Comparison of ENCODE assay signal across 29 cellular contexts in genomic region chr1:54875000-54875399, GRCh38. TPM values are rescaled to one million over a fixed set of nuclear protein-coding genes. Genes with fewer than 3 reads are reported as not detected.
DNase-seq lines count a peak whose midpoint lies in the region; ATAC-seq and TF ChIP-seq lines count a peak whose summit lies in the region.
"Had no signal": no experiment of that assay in that cellular context is flagged by ENCODE, and none has a peak within 500 bp of the region (broad histone marks: within the 10 kb centered on the region; RNA-seq: fewer than 3 reads in every experiment).

No MANE protein-coding gene starts in this region.

- ATAC-seq in IMR-90 (ENCODE audit: low read depth) (no peak), left lung (peak; percentile 6), GM19035 (IDR thresholded peaks at IDR 0.05; ENCODE audit: unreplicated experiment) (no peak)
- ATAC-seq in stimulated activated memory B cell treated with anti-CD40 and anti-IgM and Interleukin-4, amounts not matched to agents 10 μg/mL and 1 μg/mL and 100 μg/mL, for 72 hours = no peak
- ATAC-seq: gastrocnemius medialis, left cardiac atrium had no signal

- in situ Hi-C loops in IMR-90 (cut with MboI; ENCODE audit: low sequenced_read_pairs) = no loop called here

- TF ChIP-seq CTCF in IMR-90 (conservative IDR thresholded peaks at IDR 0.05; ENCODE audit: low read depth, low read length) = no peak
- TF ChIP-seq CTCF in endodermal cell (conservative IDR thresholded peaks at IDR 0.05) = no peak
- no peak for TF ChIP-seq CTCF in left lung (IDR thresholded peaks at IDR 0.05)
- no peak for TF ChIP-seq CTCF in stomach (IDR thresholded peaks at IDR 0.05)

- no peak overlapping the region for H3K4me2 ChIP-seq in IMR-90 (ENCODE audit: low read depth, low read length)
- H3K4me2 ChIP-seq: BLaER1 treated with 17β-estradiol and CSF1 and Interleukin-3, amounts not matched to agents 10 nM and 100 nM; smooth muscle cell had no signal

- 0 out of 3 replicates have a peak overlapping the region, but pooled peaks have one; percentile 59 for H2BK15ac ChIP-seq in IMR-90 (ENCODE audit: low read depth, low read length)

- H3K9ac ChIP-seq in IMR-90 (ENCODE audit: low read depth, low read length) = no peak overlapping the region
- no peak overlapping the region for H3K9ac ChIP-seq in endodermal cell (ENCODE audit: extremely low read depth, low read length, poor library complexity, severe bottlenecking)
- H3K9ac ChIP-seq: BLaER1 treated with 17β-estradiol and CSF1 and Interleukin-3, amounts not matched to agents 10 nM and 100 nM had no signal

- H4K20me1 ChIP-seq in IMR-90 (ENCODE audit: insufficient read depth, low read length) = no peaks in the 10 kb centered on the region
- H4K20me1 ChIP-seq: BLaER1 treated with 17β-estradiol and CSF1 and Interleukin-3, amounts not matched to agents 10 nM and 100 nM had no signal

- peak overlapping the region; percentile 13; the same call in 1 of the 2 replicates for H3K18ac ChIP-seq in IMR-90 (ENCODE audit: low read depth, low read length)

- H3K9me3 Mint-ChIP-seq in endodermal cell = no peaks in the 10 kb centered on the region
- no peaks in the 10 kb centered on the region for H3K9me3 Mint-ChIP-seq in stimulated activated memory B cell treated with anti-CD40 and anti-IgM and Interleukin-4, amounts not matched to agents 10 μg/mL and 1 μg/mL and 100 μg/mL, for 72 hours
- H3K9me3 Mint-ChIP-seq: central memory CD8-positive, alpha-beta T cell; dendritic cell treated with granulocyte-macrophage colony-stimulating factor and Interleukin-4, amounts not matched to agents 40 ng/mL and 50 ng/mL, for 4 days; neural crest cell; T-helper 2 cell treated with Interferon-gamma antibody and Interleukin-4, amounts not matched to agents 5 μg/mL and 100 μg/mL, for 36 hours had no signal

- TF ChIP-seq EP300 in stomach (IDR thresholded peaks at IDR 0.05) = no peak

- H3K4me1 ChIP-seq in IMR-90 (ENCODE audit: control insufficient read depth, insufficient read depth, low read length) = peaks cover 12% of the 10 kb centered on the region
- no peaks in the 10 kb centered on the region for H3K4me1 ChIP-seq in endodermal cell (ENCODE audit: control insufficient read depth, insufficient read depth, low read length)
- peaks cover 3 to 4% of the 10 kb centered on the region in 2 donors for H3K4me1 ChIP-seq in left lung
- peaks cover 8 to 37% (median 19%) of the 10 kb centered on the region in 4 donors for H3K4me1 ChIP-seq in stomach
- H3K4me1 ChIP-seq: HAP-1, pancreas, thyroid gland had no signal

- H2AFZ ChIP-seq in IMR-90 (replicated peaks; ENCODE audit: low read length, poor library complexity) = no peak overlapping the region

- H3K56ac ChIP-seq in IMR-90 (ENCODE audit: extremely low read depth, insufficient read depth, low read length) = no peak overlapping the region; the same call in 1 of the 2 replicates

- H3K27me3 ChIP-seq in IMR-90 (ENCODE audit: control insufficient read depth, insufficient read depth, low read length) (no peaks in the 10 kb centered on the region), endodermal cell (ENCODE audit: control insufficient read depth, insufficient read depth, low read length, poor library complexity, severe bottlenecking) (no peaks in the 10 kb centered on the region), left lung (no peaks in the 10 kb centered on the region), stomach (no peaks in the 10 kb centered on the region)
- H3K27me3 ChIP-seq: BLaER1 treated with 17β-estradiol and CSF1 and Interleukin-3, amounts not matched to agents 10 nM and 100 nM; gastrocnemius medialis; pancreas; thyroid gland had no signal

- H3K36me3 Mint-ChIP-seq in endodermal cell (ENCODE audit: low read depth) = peaks cover 74% of the 10 kb centered on the region
- peaks cover 79% of the 10 kb centered on the region for H3K36me3 Mint-ChIP-seq in stimulated activated memory B cell treated with anti-CD40 and anti-IgM and Interleukin-4, amounts not matched to agents 10 μg/mL and 1 μg/mL and 100 μg/mL, for 72 hours

- H2AK5ac ChIP-seq in IMR-90 (ENCODE audit: low read depth, low read length) = peak overlapping the region; percentile 61; the same call in 1 of the 2 replicates

- peak overlapping the region; percentile 52 for H3K4ac ChIP-seq in IMR-90 (ENCODE audit: low read depth, low read length)

- no peak overlapping the region for H3K4me3 Mint-ChIP-seq in endodermal cell
- no peak overlapping the region for H3K4me3 Mint-ChIP-seq in stimulated activated memory B cell treated with anti-CD40 and anti-IgM and Interleukin-4, amounts not matched to agents 10 μg/mL and 1 μg/mL and 100 μg/mL, for 72 hours
- H3K4me3 Mint-ChIP-seq: activated naive CD8-positive, alpha-beta T cell; central memory CD8-positive, alpha-beta T cell; dendritic cell treated with granulocyte-macrophage colony-stimulating factor and Interleukin-4, amounts not matched to agents 40 ng/mL and 50 ng/mL, for 4 days; memory B cell; neural crest cell; T-helper 2 cell treated with Interferon-gamma antibody and Interleukin-4, amounts not matched to agents 5 μg/mL and 100 μg/mL, for 36 hours had no signal

- TF ChIP-seq POLR2A in IMR-90 (IDR thresholded peaks at IDR 0.05; ENCODE audit: low read depth, low read length) (no peak), stomach (IDR thresholded peaks at IDR 0.05) (no peak)

- peak overlapping the region; percentile 37; the same call in 1 of the 2 replicates for H3K14ac ChIP-seq in IMR-90 (replicated peaks; ENCODE audit: low read depth, low read length)

- 100% methylated on average over 2 of the region's 5 CpGs; no CpG with 5 or more reads in 1 of the 2 experiments for WGBS in IMR-90 (ENCODE audit: extremely low coverage in 2 of 2, insufficient read length in 1 of 2), 2 experiments
- WGBS in endodermal cell (ENCODE audit: insufficient coverage in 1 of 2, insufficient read length in 1 of 2), 2 experiments = 93 to 96% methylated on average over 4 to 5 of the region's 5 CpGs
- WGBS in stomach, 5 donors = 79 to 95% (median 91%) methylated on average over 5 of the region's 5 CpGs

- H3K4me3 ChIP-seq in IMR-90 (ENCODE audit: insufficient read depth, low read depth, low read length) (no peak overlapping the region), endodermal cell (ENCODE audit: low read length) (no peak overlapping the region), left lung (no peak overlapping the region), stomach (no peak overlapping the region)
- H3K4me3 ChIP-seq: BLaER1 treated with 17β-estradiol and CSF1 and Interleukin-3, amounts not matched to agents 10 nM and 100 nM; gastrocnemius medialis; HAP-1; pancreas; smooth muscle cell; thyroid gland had no signal

- peaks cover 28% of the 10 kb centered on the region for H3K9me1 ChIP-seq in IMR-90 (ENCODE audit: insufficient read depth, low read length)

- peaks cover 5% of the 10 kb centered on the region for H3K36me3 ChIP-seq in IMR-90 (ENCODE audit: control insufficient read depth, insufficient read depth, low read length)
- peaks cover 92% of the 10 kb centered on the region for H3K36me3 ChIP-seq in endodermal cell (ENCODE audit: control insufficient read depth, insufficient read depth, low read length)
- H3K36me3 ChIP-seq in left lung = peaks cover 0 to 89% of the 10 kb centered on the region in 2 donors
- peaks cover 32 to 59% (median 57%) of the 10 kb centered on the region in 4 donors for H3K36me3 ChIP-seq in stomach
- H3K36me3 ChIP-seq: BLaER1 treated with 17β-estradiol and CSF1 and Interleukin-3, amounts not matched to agents 10 nM and 100 nM had no signal

- no peak overlapping the region; the same call in 1 of the 2 replicates for H3K27ac ChIP-seq in IMR-90 (ENCODE audit: insufficient read depth, low read length)
- H3K27ac ChIP-seq in endodermal cell (ENCODE audit: low read depth, low read length) = no peak overlapping the region
- H3K27ac ChIP-seq in left lung = no peak overlapping the region
- peak overlapping the region in 2 of 5 donors; percentile 17 to 26 for H3K27ac ChIP-seq in stomach
- H3K27ac ChIP-seq: BLaER1 treated with 17β-estradiol and CSF1 and Interleukin-3, amounts not matched to agents 10 nM and 100 nM; gastrocnemius medialis; pancreas; thyroid gland had no signal

- H2AK9ac ChIP-seq in IMR-90 (replicated peaks; ENCODE audit: low read depth, low read length, poor library complexity) = no peak overlapping the region

- H3K4me1 Mint-ChIP-seq in endodermal cell = peaks cover 14% of the 10 kb centered on the region
- peaks cover 8% of the 10 kb centered on the region for H3K4me1 Mint-ChIP-seq in stimulated activated memory B cell treated with anti-CD40 and anti-IgM and Interleukin-4, amounts not matched to agents 10 μg/mL and 1 μg/mL and 100 μg/mL, for 72 hours
- H3K4me1 Mint-ChIP-seq: central memory CD8-positive, alpha-beta T cell had no signal

- no peak overlapping the region for H4K8ac ChIP-seq in IMR-90 (ENCODE audit: low read depth in 2 of 2, low read length in 2 of 2)

- peak; percentile 34 for DNase-seq in IMR-90
- DNase-seq in endodermal cell = no peak
- DNase-seq in left lung = no peak
- no peak for DNase-seq in stimulated activated CD4-positive, alpha-beta T cell treated with anti-CD3 and anti-CD28 coated beads, Interleukin-2, amount 100 ng/mL, for 48 hours
- no peak for DNase-seq in stomach
- DNase-seq: activated CD8-positive, alpha-beta memory T cell treated with anti-CD3 and anti-CD28 coated beads for 24 hours; activated T-cell treated with anti-CD3 and anti-CD28 coated beads for 4 hours; gastrocnemius medialis; left cardiac atrium; NCI-H1436 treated with DMSO at 0.1 percent for 48 hours; NCI-H226; NCI-H69; pancreas; retina; SIG-M5; stimulated activated CD4-positive, alpha-beta T cell treated with anti-CD3 and anti-CD28 coated beads, Interleukin-2, amount 100 ng/mL, for 24 hours; stimulated activated CD8-positive, alpha-beta memory T cell treated with anti-CD3 and anti-CD28 coated beads, Interleukin-4, amount 100 ng/mL, for 48 hours; thyroid gland had no signal

- H3K9me3 ChIP-seq in IMR-90 (ENCODE audit: control insufficient read depth, insufficient read depth, low read length) (no peaks in the 10 kb centered on the region), endodermal cell (ENCODE audit: control insufficient read depth, low read length) (no peaks in the 10 kb centered on the region), left lung (no peaks in the 10 kb centered on the region), stomach (no peaks in the 10 kb centered on the region)
- H3K9me3 ChIP-seq: gastrocnemius medialis, HAP-1, pancreas, thyroid gland had no signal

- no peaks in the 10 kb centered on the region for H3K27me3 Mint-ChIP-seq in endodermal cell (ENCODE audit: insufficient read depth)
- no peaks in the 10 kb centered on the region for H3K27me3 Mint-ChIP-seq in stimulated activated memory B cell treated with anti-CD40 and anti-IgM and Interleukin-4, amounts not matched to agents 10 μg/mL and 1 μg/mL and 100 μg/mL, for 72 hours
- H3K27me3 Mint-ChIP-seq: activated naive CD8-positive, alpha-beta T cell; central memory CD8-positive, alpha-beta T cell; dendritic cell treated with granulocyte-macrophage colony-stimulating factor and Interleukin-4, amounts not matched to agents 40 ng/mL and 50 ng/mL, for 4 days; memory B cell had no signal

- CTCF ChIA-PET in IMR-90 (lab: Yijun Ruan, JAX) = no interaction called here

- BruUV-seq in IMR-90 (replicated peaks; lab: Mats Ljungman, UMichigan) = no TSS peak

- dilution Hi-C loops in IMR-90 (cut with HindIII; ENCODE audit: low sequenced_read_pairs, unreplicated experiment) = no loop called here

- no peak for TF ChIP-seq RAD21 in IMR-90 (IDR thresholded peaks at IDR 0.05; ENCODE audit: low read length)

- H4K5ac ChIP-seq in IMR-90 (ENCODE audit: low read depth, low read length) = no peak overlapping the region

- H2BK20ac ChIP-seq in IMR-90 (ENCODE audit: low read depth, low read length) = peak overlapping the region; percentile 33

- H4K91ac ChIP-seq in IMR-90 (ENCODE audit: insufficient read depth, low read depth, low read length) = peak overlapping the region; percentile 2

- H3K23ac ChIP-seq in IMR-90 (ENCODE audit: low read depth, low read length) = no peak overlapping the region; the same call in 1 of the 2 replicates

- peaks cover 0 to 13% of the 10 kb centered on the region in 2 experiments; a peak in 2 of 4 replicates for H3K79me1 ChIP-seq in IMR-90 (ENCODE audit: low read depth in 1 of 2, low read length in 2 of 2)

- H2BK5ac ChIP-seq in IMR-90 (ENCODE audit: low read depth, low read length, poor library complexity, severe bottlenecking) = peak overlapping the region; percentile 37

- H2BK120ac ChIP-seq in IMR-90 (ENCODE audit: low read depth, low read length) = peak overlapping the region; percentile 3

- intact Hi-C loops in IMR-90 (cut with micrococcal nuclease) = no loop called here
- intact Hi-C loops in left lung (cut with DNase I) = no loop called here
- intact Hi-C loops in stomach (cut with DNase I; ENCODE audit: low total_unique reads) = no loop called here

- H3K27ac Mint-ChIP-seq in endodermal cell = peak overlapping the region; percentile 35
- H3K27ac Mint-ChIP-seq in stimulated activated memory B cell treated with anti-CD40 and anti-IgM and Interleukin-4, amounts not matched to agents 10 μg/mL and 1 μg/mL and 100 μg/mL, for 72 hours = peak overlapping the region; percentile 3
- H3K27ac Mint-ChIP-seq: activated naive CD8-positive, alpha-beta T cell; dendritic cell treated with granulocyte-macrophage colony-stimulating factor and Interleukin-4, amounts not matched to agents 40 ng/mL and 50 ng/mL, for 4 days; memory B cell; T-helper 2 cell treated with Interferon-gamma antibody and Interleukin-4, amounts not matched to agents 5 μg/mL and 100 μg/mL, for 36 hours had no signal

- POLR2A ChIA-PET in IMR-90 (lab: Charles Lee; ENCODE audit: unreplicated experiment) = interaction anchor here (0.5 kb wide), 1 partner anchor 52 kb away, joined by 4 read pairs; no protein-coding TSS in a partner anchor

RNA-seq across cellular contexts. Expression of gene DHCR24, which starts 12.0 kb away (rescaled TPM):
- total RNA-seq in IMR-90 (2012; rRNA removed) (194 and 206 TPM in 2 replicates), endodermal cell (100 to 1,000 TPM; 243 to 340 TPM), left lung (100 to 1,000 TPM; 668 to 741 TPM), stomach (100 to 1,000 TPM in 1 of 5 donors, 10 to 100 TPM in 4; 25.7 to 347 (median 67.9) TPM)
- polyA plus RNA-seq in IMR-90 (2012; rRNA removed) (117 and 130 TPM in 2 replicates), stomach (10 to 100 TPM; 20.0 to 77.5 (median 70.1) TPM)
- polyA plus RNA-seq in IMR-90 (2012; cell fraction: cytosol; rRNA removed) = 71.2 and 131 TPM in 2 replicates
- 33.9 and 115 TPM in 2 replicates for polyA plus RNA-seq in IMR-90 (2012; cell fraction: nucleus; rRNA removed; ENCODE audit: low replicate concordance)
- 221 TPM for polyA plus RNA-seq in endodermal cell (2013, experiment 1 of 2)
- 218 TPM for polyA plus RNA-seq in endodermal cell (2013, experiment 2 of 2)
